In the genomic region with DNA sequence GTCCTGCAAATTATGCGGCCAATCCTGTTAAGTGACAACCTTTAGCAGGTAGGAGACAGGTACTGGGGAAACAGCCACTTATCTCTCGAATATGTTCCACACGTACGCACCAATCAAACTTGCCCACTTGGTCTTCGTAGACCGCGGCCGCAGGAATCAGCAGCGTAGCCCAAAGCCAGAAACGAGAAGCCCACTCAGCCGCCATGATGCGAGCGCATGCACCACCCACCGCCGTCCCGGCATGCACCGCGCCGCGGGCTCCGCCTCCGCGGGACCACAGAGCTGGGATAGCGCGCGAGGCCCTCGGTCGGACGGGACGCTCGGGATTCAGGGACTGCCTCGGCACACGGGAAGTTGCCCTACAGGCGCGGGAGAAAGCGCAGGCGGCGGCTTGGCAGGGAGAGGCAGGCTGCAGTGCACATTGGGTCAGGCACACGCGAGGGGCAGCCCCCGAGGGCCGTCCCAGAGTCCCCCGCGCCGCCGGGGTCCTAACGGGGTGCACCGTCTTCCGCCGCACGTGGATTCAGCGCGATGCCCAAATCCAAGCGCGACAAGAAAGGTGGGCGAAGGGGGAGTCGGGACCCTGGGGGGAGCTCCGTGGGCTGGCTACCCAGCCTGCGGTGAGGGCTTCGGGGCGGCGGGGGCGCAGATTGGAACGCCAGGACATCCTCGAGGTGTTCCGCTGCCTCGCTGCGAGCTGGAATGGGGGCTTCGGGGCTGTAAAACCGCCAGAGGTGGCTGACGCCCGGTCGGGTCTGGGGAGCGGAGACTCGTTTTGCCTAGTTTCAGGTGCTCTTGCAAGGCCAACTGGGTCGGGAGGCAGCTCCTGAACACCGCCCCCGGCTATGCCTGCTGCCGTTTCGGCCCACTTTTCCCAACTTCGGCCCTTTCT, we compare ENCODE assay signal across 8 cellular contexts. TPM values are rescaled to one million over a fixed set of nuclear protein-coding genes. Genes with fewer than 3 reads are reported as not detected.
DNase-seq lines count a peak whose midpoint lies in the region; ATAC-seq and TF ChIP-seq lines count a peak whose summit lies in the region.

A gene (minus strand): TSS at position 220 of the 892 bp plus-strand sequence. CDS start 15 bp downstream, at position 205.
A gene (plus strand): TSS at position 501 of the 892 bp plus-strand sequence. CDS start 31 bp downstream, at position 532.

- H3K27ac ChIP-seq in BLaER1 (peak within 1 kb of the TSS; percentile 98), duodenal mucosa (ENCODE audit: low read depth, low read length) (peak within 1 kb of the TSS; percentile 96)

- peak within 1 kb of the TSS; percentile 97 for H3K9ac ChIP-seq in BLaER1
- peak within 1 kb of the TSS; percentile 67 to 77 for H3K9ac ChIP-seq in duodenal mucosa (ENCODE audit: low read depth in 1 of 2, low read length in 2 of 2)

- ATAC-seq in HG03439 (IDR thresholded peaks at IDR 0.05; ENCODE audit: unreplicated experiment) = peak; percentile 81

- DNase-seq in GM19238 (ENCODE audit: insufficient read length, low spot score) = peak; percentile 91
- peak; percentile 72 for DNase-seq in NCI-H748 treated with DMSO at 0.1 percent for 48 hours (lab: John Stamatoyannopoulos, UW)
- DNase-seq in activated CD4-positive, alpha-beta memory T cell treated with anti-CD3 and anti-CD28 coated beads, Interleukin-2, amount 10 ng/mL, durations not matched to agents 7 days and 5 days = peak; percentile 91
- peak; percentile 73 to 97 for DNase-seq in lower leg skin (ENCODE audit: low spot score in 2 of 2)
- peak; percentile 84 to 91 for DNase-seq in stimulated activated CD4-positive, alpha-beta T cell treated with anti-CD3 and anti-CD28 coated beads, Interleukin-4, amount 100 ng/mL, for 4 hours

- H3K4me2 ChIP-seq in BLaER1 = peak within 1 kb of the TSS; percentile 89

- H3K27ac Mint-ChIP-seq in activated CD4-positive, alpha-beta memory T cell treated with anti-CD3 and anti-CD28 coated beads, Interleukin-2, amount 10 ng/mL, durations not matched to agents 7 days and 5 days = peak within 1 kb of the TSS; percentile 86

- TF ChIP-seq CTCF in lower leg skin (IDR thresholded peaks at IDR 0.05) = no peak

- H3K4me3 ChIP-seq in BLaER1 (peak within 1 kb of the TSS; percentile 94), duodenal mucosa (ENCODE audit: low read depth in 1 of 2, low read length in 2 of 2) (peak within 1 kb of the TSS; percentile 82 to 100), lower leg skin (ENCODE audit: low read depth, poor library complexity, severe bottlenecking) (peak within 1 kb of the TSS; percentile 84)

- H3K27me3 ChIP-seq in BLaER1 (no peaks in the 10 kb centered on the region), duodenal mucosa (ENCODE audit: control insufficient read depth in 1 of 2, insufficient read depth in 2 of 2, low read length in 2 of 2) (no peaks in the 10 kb centered on the region)

- no peaks in the 10 kb centered on the region for H3K9me3 Mint-ChIP-seq in activated CD4-positive, alpha-beta memory T cell treated with anti-CD3 and anti-CD28 coated beads, Interleukin-2, amount 10 ng/mL, durations not matched to agents 7 days and 5 days

- H3K4me1 Mint-ChIP-seq in activated CD4-positive, alpha-beta memory T cell treated with anti-CD3 and anti-CD28 coated beads, Interleukin-2, amount 10 ng/mL, durations not matched to agents 7 days and 5 days = peaks cover 34% of the 10 kb centered on the region

- POLR2A ChIA-PET in activated CD4-positive, alpha-beta memory T cell treated with anti-CD3 and anti-CD28 coated beads, Interleukin-2, amount 10 ng/mL, durations not matched to agents 7 days and 5 days (lab: Charles Lee) = interaction anchor here (0.8 to 3.0 kb wide), 14 partner anchors 9 to 347 kb away, joined by 3 to 20 read pairs (median 5); a partner anchor contains a TSS

- H3K27me3 Mint-ChIP-seq in activated CD4-positive, alpha-beta memory T cell treated with anti-CD3 and anti-CD28 coated beads, Interleukin-2, amount 10 ng/mL, durations not matched to agents 7 days and 5 days = no peaks in the 10 kb centered on the region

- peaks cover 3% of the 10 kb centered on the region for H3K36me3 Mint-ChIP-seq in activated CD4-positive, alpha-beta memory T cell treated with anti-CD3 and anti-CD28 coated beads, Interleukin-2, amount 10 ng/mL, durations not matched to agents 7 days and 5 days (ENCODE audit: low read depth)

- CTCF ChIA-PET in activated CD4-positive, alpha-beta memory T cell treated with anti-CD3 and anti-CD28 coated beads, Interleukin-2, amount 10 ng/mL, durations not matched to agents 7 days and 5 days (lab: Charles Lee) = interaction anchor here (1.0 to 1.7 kb wide), 5 partner anchors 10 to 410 kb away, joined by 3 to 13 read pairs (median 4); no protein-coding TSS in a partner anchor

- H3K9me3 ChIP-seq in BLaER1 (no peaks in the 10 kb centered on the region), duodenal mucosa (ENCODE audit: control insufficient read depth in 1 of 2, low read length in 2 of 2) (no peaks in the 10 kb centered on the region)

- 0% methylated on average over 34 to 49 of the region's 81 CpGs for WGBS in lower leg skin, 2 donors

- peak within 1 kb of the TSS; percentile 94 for H3K4me3 Mint-ChIP-seq in activated CD4-positive, alpha-beta memory T cell treated with anti-CD3 and anti-CD28 coated beads, Interleukin-2, amount 10 ng/mL, durations not matched to agents 7 days and 5 days

- H3K4me1 ChIP-seq in BLaER1 (peaks cover 33% of the 10 kb centered on the region), duodenal mucosa (ENCODE audit: control insufficient read depth in 1 of 2, insufficient read depth in 2 of 2, low read length in 2 of 2) (peaks cover 22 to 29% of the 10 kb centered on the region in 2 donors)

- peaks cover 65% of the 10 kb centered on the region for H4K20me1 ChIP-seq in BLaER1

- intact Hi-C loops in lower leg skin (cut with DNase I; ENCODE audit: low total_unique reads) = no loop called here

- TF ChIP-seq POLR2A in lower leg skin (IDR thresholded peaks at IDR 0.05) = no peak

- peaks cover 48% of the 10 kb centered on the region for H3K36me3 ChIP-seq in BLaER1
- peaks cover 3 to 13% of the 10 kb centered on the region in 2 donors for H3K36me3 ChIP-seq in duodenal mucosa (ENCODE audit: control insufficient read depth in 1 of 2, insufficient read depth in 2 of 2, low read length in 2 of 2)

RNA-seq across cellular contexts. Expression of the first gene that starts in this region (rescaled TPM):
- 10 to 100 TPM; 25.3 to 29.1 TPM for total RNA-seq in activated CD4-positive, alpha-beta memory T cell treated with anti-CD3 and anti-CD28 coated beads, Interleukin-2, amount 10 ng/mL, durations not matched to agents 7 days and 5 days
- total RNA-seq in lower leg skin = 10 to 100 TPM; 26.7 to 31.8 (median 30.2) TPM

RNA-seq across cellular contexts. Expression of the second gene that starts in this region (rescaled TPM):
- total RNA-seq in activated CD4-positive, alpha-beta memory T cell treated with anti-CD3 and anti-CD28 coated beads, Interleukin-2, amount 10 ng/mL, durations not matched to agents 7 days and 5 days = 10 to 100 TPM; 21.1 to 23.0 TPM
- 10 to 100 TPM; 12.4 to 26.4 (median 20.9) TPM for total RNA-seq in lower leg skin

Comparison
In these comparisons a context has a peak if more than half of its experiments do, and no peak if none do; other contexts are left out.
1. Peak in every context shown above with its lines: DNase-seq, ATAC-seq, H3K4me3 ChIP-seq and H3K27ac ChIP-seq.